Comparison of ENCODE assay signal across 8 cellular contexts in the genomic region with DNA sequence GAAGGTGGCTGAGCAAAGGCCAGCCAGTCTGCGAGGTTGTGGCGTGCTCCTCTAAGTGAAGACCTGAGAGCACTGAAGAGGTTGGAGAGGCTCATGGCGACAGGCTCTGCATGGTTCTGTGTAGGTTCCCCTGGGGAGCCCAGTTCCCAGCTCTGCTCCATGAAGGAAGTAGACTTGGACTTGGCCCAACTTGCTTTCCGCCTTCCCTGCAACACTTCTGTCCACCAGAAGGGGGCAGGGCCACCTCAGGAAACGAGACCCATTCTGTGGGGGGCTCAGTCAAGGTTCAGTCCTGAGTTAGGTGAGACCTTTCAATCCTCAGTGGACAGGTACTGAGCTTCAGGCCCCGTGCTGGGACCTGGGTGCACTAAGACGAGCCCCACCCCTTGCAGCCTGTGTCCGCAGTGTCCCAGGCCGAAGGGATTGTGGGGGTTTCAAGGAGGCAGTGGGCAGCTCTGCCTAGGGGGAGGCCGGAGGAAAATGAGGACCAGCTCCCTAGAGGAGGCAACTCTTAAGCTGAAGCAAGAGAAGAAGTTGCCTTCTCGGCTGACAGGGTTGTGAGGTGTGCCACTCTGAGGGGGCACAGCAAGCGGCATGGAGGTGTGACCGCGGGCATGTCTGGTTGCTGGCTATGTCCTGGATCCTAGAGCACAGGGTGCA. TPM values are rescaled to one million over a fixed set of nuclear protein-coding genes. Genes with fewer than 3 reads are reported as not detected.
A peak's percentile ranks its signal among the peaks of the same experiment; 100 is the strongest.
DNase-seq lines count a peak whose midpoint lies in the region; ATAC-seq and TF ChIP-seq lines count a peak whose summit lies in the region.

No MANE protein-coding gene starts in this region.

- no peak overlapping the region for H3K4me3 ChIP-seq in esophagus squamous epithelium

- no peaks in the 10 kb centered on the region for H3K27me3 ChIP-seq in esophagus squamous epithelium

- TF ChIP-seq CTCF in esophagus squamous epithelium (IDR thresholded peaks at IDR 0.05) (peak; percentile 32 to 88 (median 79)), natural killer cell (IDR thresholded peaks at IDR 0.05) (peak; percentile 67)

- DNase-seq in NCI-H2196 (lab: John Stamatoyannopoulos, UW; ENCODE audit: unreplicated experiment) (peak; percentile 9), NCI-H2196 treated with DMSO at 0.1 percent for 48 hours (lab: John Stamatoyannopoulos, UW; ENCODE audit: unreplicated experiment) (no peak), Kasumi-1 (lab: John Stamatoyannopoulos, UW) (peak; percentile 57 to 69), esophagus squamous epithelium (lab: John Stamatoyannopoulos, UW) (no peak), natural killer cell (no peak)
- peak; percentile 36 for DNase-seq in activated CD4-positive, alpha-beta memory T cell treated with anti-CD3 and anti-CD28 coated beads for 36 hours

- H3K27ac ChIP-seq in esophagus squamous epithelium, result no peak overlapping the region

- H3K4me1 ChIP-seq in esophagus squamous epithelium, result peaks cover 0 to 21% (median 0%) of the 10 kb centered on the region in 3 donors

- H3K9me3 ChIP-seq in esophagus squamous epithelium, result no peaks in the 10 kb centered on the region

- ATAC-seq in natural killer cell (peak in 2 of 3 donors; percentile 21 to 50), HG03280 (IDR thresholded peaks at IDR 0.05; ENCODE audit: unreplicated experiment) (no peak), GM18511 (IDR thresholded peaks at IDR 0.05; ENCODE audit: unreplicated experiment) (no peak)

- H3K36me3 ChIP-seq in esophagus squamous epithelium, result no peaks in the 10 kb centered on the region

- WGBS in esophagus squamous epithelium, 2 donors, result 40 to 53% methylated on average over 1 to 11 of the region's 14 CpGs

- no peaks in the 10 kb centered on the region for H3K27me3 Mint-ChIP-seq in activated CD4-positive, alpha-beta memory T cell treated with anti-CD3 and anti-CD28 coated beads for 36 hours
- peaks cover 0 to 4% of the 10 kb centered on the region in 2 donors for H3K27me3 Mint-ChIP-seq in natural killer cell (ENCODE audit: low read depth in 2 of 2)

- H3K4me3 Mint-ChIP-seq in activated CD4-positive, alpha-beta memory T cell treated with anti-CD3 and anti-CD28 coated beads for 36 hours, result no peak overlapping the region
- no peak overlapping the region for H3K4me3 Mint-ChIP-seq in natural killer cell

- TF ChIP-seq POLR2A in esophagus squamous epithelium (IDR thresholded peaks at IDR 0.05), result no peak

- H3K36me3 Mint-ChIP-seq in activated CD4-positive, alpha-beta memory T cell treated with anti-CD3 and anti-CD28 coated beads for 36 hours, result no peaks in the 10 kb centered on the region
- H3K36me3 Mint-ChIP-seq in natural killer cell, result no peaks in the 10 kb centered on the region

- POLR2A ChIA-PET in activated CD4-positive, alpha-beta memory T cell treated with anti-CD3 and anti-CD28 coated beads for 36 hours (lab: Charles Lee), result no interaction called here

- H3K4me1 Mint-ChIP-seq in activated CD4-positive, alpha-beta memory T cell treated with anti-CD3 and anti-CD28 coated beads for 36 hours (ENCODE audit: low read depth), result no peaks in the 10 kb centered on the region
- H3K4me1 Mint-ChIP-seq in natural killer cell, result peaks cover 0 to 4% of the 10 kb centered on the region in 2 donors

- no peak overlapping the region for H3K27ac Mint-ChIP-seq in activated CD4-positive, alpha-beta memory T cell treated with anti-CD3 and anti-CD28 coated beads for 36 hours
- no peak overlapping the region for H3K27ac Mint-ChIP-seq in natural killer cell

- no peaks in the 10 kb centered on the region for H3K9me3 Mint-ChIP-seq in activated CD4-positive, alpha-beta memory T cell treated with anti-CD3 and anti-CD28 coated beads for 36 hours
- no peaks in the 10 kb centered on the region for H3K9me3 Mint-ChIP-seq in natural killer cell

- intact Hi-C loops in activated CD4-positive, alpha-beta memory T cell treated with anti-CD3 and anti-CD28 coated beads for 36 hours (cut with micrococcal nuclease), result no loop called here
- intact Hi-C loops in esophagus squamous epithelium (cut with DNase I) (no loop called here), natural killer cell (cut with micrococcal nuclease) (no loop called here)

- CTCF ChIA-PET in activated CD4-positive, alpha-beta memory T cell treated with anti-CD3 and anti-CD28 coated beads for 36 hours (lab: Charles Lee), result interaction anchor here (0.6 to 2.3 kb wide), 9 partner anchors 9 to 386 kb away, joined by 3 to 5 read pairs (median 3); no protein-coding TSS in a partner anchor

RNA-seq across cellular contexts. Expression of gene PCBD1, which starts 15.0 kb away (rescaled TPM):
- total RNA-seq in activated CD4-positive, alpha-beta memory T cell treated with anti-CD3 and anti-CD28 coated beads for 36 hours, result 10 to 100 TPM; 53.4 to 56.7 TPM
- total RNA-seq in esophagus squamous epithelium (10 to 100 TPM; 26.2 to 56.3 (median 41.5) TPM), natural killer cell (10 to 100 TPM in 2 of 3 donors, 1 to 10 TPM in 1; 7.2 to 15.3 (median 10.4) TPM)

Comparison
In these comparisons a context has a peak if more than half of its experiments do, and no peak if none do; other contexts are left out.
1. DNase-seq: peak in NCI-H2196 (single experiment), Kasumi-1 (2 of 2) and activated CD4-positive, alpha-beta memory T cell treated with anti-CD3 and anti-CD28 coated beads for 36 hours (single experiment); none in NCI-H2196 treated with DMSO at 0.1 percent for 48 hours (single experiment), esophagus squamous epithelium (single experiment) and natural killer cell (single experiment).
2. ATAC-seq: peak in natural killer cell (2 of 3); none in HG03280 (single experiment) and GM18511 (single experiment).